In the genomic region with DNA sequence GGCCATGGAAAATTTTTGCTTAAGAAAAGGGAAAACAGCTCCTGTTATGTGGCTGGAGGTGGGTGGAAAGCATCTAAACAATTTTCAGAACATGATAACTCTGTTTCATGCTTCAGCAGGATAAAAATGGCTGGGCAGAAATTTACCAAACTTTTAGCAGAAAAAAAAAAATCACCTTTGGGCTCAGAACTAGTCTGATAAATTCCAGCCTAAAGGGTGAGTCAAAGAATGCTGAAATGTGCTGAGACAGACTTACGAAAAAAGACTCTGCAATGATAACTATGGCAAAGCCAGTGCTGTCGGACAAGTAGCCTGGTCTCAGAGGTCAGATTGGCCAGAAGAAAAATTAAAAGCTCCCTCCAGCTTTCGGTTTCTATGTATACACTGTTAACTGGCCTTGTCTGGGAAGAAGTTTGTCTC, we compare ENCODE assay signal across 20 cellular contexts.
DNase-seq lines count a peak whose midpoint lies in the region; ATAC-seq and TF ChIP-seq lines count a peak whose summit lies in the region.
"Had no signal": no experiment of that assay in that cellular context is flagged by ENCODE, and none has a peak within 500 bp of the region (broad histone marks: within the 10 kb centered on the region; RNA-seq: fewer than 3 reads in every experiment).

No MANE protein-coding gene starts in this region.

- no peak overlapping the region for H3K4me3 ChIP-seq in RWPE2 (ENCODE audit: severe bottlenecking)
- H3K4me3 ChIP-seq in fibroblast of mammary gland (ENCODE audit: control insufficient read depth, low read depth, low read length): no peak overlapping the region
- no peak overlapping the region for H3K4me3 ChIP-seq in trophoblast cell (ENCODE audit: low read depth, low read length)
- H3K4me3 ChIP-seq: adrenal gland, gastrocnemius medialis had no signal

- H3K27ac ChIP-seq in RWPE2 (ENCODE audit: poor library complexity, severe bottlenecking): peak overlapping the region; percentile 85
- peak overlapping the region; percentile 64 for H3K27ac ChIP-seq in trophoblast cell (ENCODE audit: low read depth, low read length)
- H3K27ac ChIP-seq: adrenal gland had no signal

- H3K4me2 ChIP-seq in trophoblast cell (ENCODE audit: low read length): no peak overlapping the region

- no peak overlapping the region for H2BK120ac ChIP-seq in trophoblast cell (ENCODE audit: insufficient read depth, low read length, poor library complexity)

- H4K91ac ChIP-seq in trophoblast cell (ENCODE audit: low read depth, low read length): no peak overlapping the region

- H2AK5ac ChIP-seq in trophoblast cell (ENCODE audit: low read length): no peak overlapping the region

- H4K8ac ChIP-seq in trophoblast cell (ENCODE audit: low read depth, low read length): no peak overlapping the region

- no peak overlapping the region for H3K4ac ChIP-seq in trophoblast cell (ENCODE audit: low read depth, low read length)

- H2BK5ac ChIP-seq in trophoblast cell (ENCODE audit: low read depth, low read length, poor library complexity): no peak overlapping the region

- DNase-seq in EH (ENCODE audit: low read depth) (peak; percentile 3), RWPE2 (ENCODE audit: low spot score) (no peak), fibroblast of mammary gland (ENCODE audit: low read depth) (peak; percentile 74), trophoblast cell (peak; percentile 61 to 90), GM10266 (ENCODE audit: extremely low spot score) (no peak), NCI-H526 (lab: John Stamatoyannopoulos, UW) (no peak)
- no peak for DNase-seq in stimulated activated CD4-positive, alpha-beta T cell treated with anti-CD3 and anti-CD28 coated beads, Interleukin-1b, Interleukin-23, amount 100 ng/mL, for 48 hours
- DNase-seq: activated effector memory CD4-positive, alpha-beta T cell treated with Interleukin-2 at 50 U/mL for 16 hours; adrenal gland; cerebellar nuclear complex; COR-L47; endodermal cell; gastrocnemius medialis; GF-D8; left ventricle myocardium superior; naive B cell; NCI-H2081 treated with DMSO at 0.1 percent for 48 hours; NCI-H510A treated with DMSO at 0.1 percent for 48 hours had no signal

- H3K27me3 ChIP-seq in RWPE2 (ENCODE audit: insufficient read depth, poor library complexity, severe bottlenecking) (no peaks in the 10 kb centered on the region), trophoblast cell (ENCODE audit: insufficient read depth, low read length) (no peaks in the 10 kb centered on the region)
- H3K27me3 ChIP-seq: adrenal gland, gastrocnemius medialis had no signal

- no peak overlapping the region for H4K12ac ChIP-seq in trophoblast cell (ENCODE audit: low read depth, low read length)

- H3K79me2 ChIP-seq in trophoblast cell (ENCODE audit: control insufficient read depth, insufficient read depth, low read length, poor library complexity): no peaks in the 10 kb centered on the region

- H2BK12ac ChIP-seq in trophoblast cell (ENCODE audit: low read length): no peak overlapping the region

- no peak overlapping the region for H3K14ac ChIP-seq in trophoblast cell (ENCODE audit: low read length)

- no peak for TF ChIP-seq CTCF in RWPE2 (IDR thresholded peaks at IDR 0.05; ENCODE audit: poor library complexity, severe bottlenecking)
- TF ChIP-seq CTCF in fibroblast of mammary gland (conservative IDR thresholded peaks at IDR 0.05; ENCODE audit: control insufficient read depth, insufficient read depth, low read depth, low read length): no peak
- no peak for TF ChIP-seq CTCF in GM10266 (IDR thresholded peaks at IDR 0.05; ENCODE audit: control insufficient read depth, insufficient read depth, low read depth, missing control alignments)

- H3K79me1 ChIP-seq in trophoblast cell (ENCODE audit: low read length): peaks cover 3% of the 10 kb centered on the region

- H3K18ac ChIP-seq in trophoblast cell (ENCODE audit: low read length): no peak overlapping the region

- no CpG with 5 or more reads among the region's 3 CpGs for WGBS in trophoblast cell (ENCODE audit: extremely low coverage, insufficient coverage, insufficient read length)

- H3K9ac ChIP-seq in trophoblast cell (ENCODE audit: low read length): no peak overlapping the region

- H2AFZ ChIP-seq in trophoblast cell (ENCODE audit: insufficient read depth, low read length, poor library complexity): no peak overlapping the region

- H3K36me3 ChIP-seq in RWPE2 (ENCODE audit: low read depth): no peaks in the 10 kb centered on the region
- H3K36me3 ChIP-seq in trophoblast cell (ENCODE audit: control insufficient read depth in 1 of 2, insufficient read depth in 2 of 2, low read length in 2 of 2): no peaks in the 10 kb centered on the region
- H3K36me3 ChIP-seq: adrenal gland, gastrocnemius medialis had no signal

- ATAC-seq in RWPE2 (ENCODE audit: low read depth): peak; percentile 37; the same call in 2 of the 3 replicates
- ATAC-seq in HG03354 (IDR thresholded peaks at IDR 0.05; ENCODE audit: poor library complexity, severe bottlenecking, unreplicated experiment): no peak
- ATAC-seq: activated CD4-positive, CD25-positive, alpha-beta regulatory T cell treated with anti-CD3 and anti-CD28 coated beads, Interleukin-2, amount 50 U/mL, for 24 hours; gastrocnemius medialis; left ventricle myocardium superior had no signal

- H3K23ac ChIP-seq in trophoblast cell (ENCODE audit: low read length): no peak overlapping the region

- H3K9me3 ChIP-seq in RWPE2 (ENCODE audit: severe bottlenecking): no peaks in the 10 kb centered on the region
- no peaks in the 10 kb centered on the region for H3K9me3 ChIP-seq in trophoblast cell (ENCODE audit: insufficient read depth, low read depth, low read length)
- H3K9me3 ChIP-seq: adrenal gland, gastrocnemius medialis had no signal

- H3K4me1 ChIP-seq in RWPE2 (ENCODE audit: insufficient read depth, poor library complexity, severe bottlenecking) (peaks cover 26% of the 10 kb centered on the region), trophoblast cell (ENCODE audit: control insufficient read depth in 1 of 2, insufficient read depth in 2 of 2, low read length in 2 of 2) (peaks cover 5 to 7% of the 10 kb centered on the region in 2 experiments)
- H3K4me1 ChIP-seq: adrenal gland, gastrocnemius medialis had no signal

Comparison
In these comparisons a context has a peak if more than half of its experiments do, and no peak if none do; other contexts are left out.
1. DNase-seq: peak in EH (single experiment), fibroblast of mammary gland (single experiment) and trophoblast cell (2 of 2); none in RWPE2 (single experiment), stimulated activated CD4-positive, alpha-beta T cell treated with anti-CD3 and anti-CD28 coated beads, Interleukin-1b, Interleukin-23, amount 100 ng/mL, for 48 hours (single experiment), GM10266 (single experiment) and NCI-H526 (0 of 2).